In the genomic region with DNA sequence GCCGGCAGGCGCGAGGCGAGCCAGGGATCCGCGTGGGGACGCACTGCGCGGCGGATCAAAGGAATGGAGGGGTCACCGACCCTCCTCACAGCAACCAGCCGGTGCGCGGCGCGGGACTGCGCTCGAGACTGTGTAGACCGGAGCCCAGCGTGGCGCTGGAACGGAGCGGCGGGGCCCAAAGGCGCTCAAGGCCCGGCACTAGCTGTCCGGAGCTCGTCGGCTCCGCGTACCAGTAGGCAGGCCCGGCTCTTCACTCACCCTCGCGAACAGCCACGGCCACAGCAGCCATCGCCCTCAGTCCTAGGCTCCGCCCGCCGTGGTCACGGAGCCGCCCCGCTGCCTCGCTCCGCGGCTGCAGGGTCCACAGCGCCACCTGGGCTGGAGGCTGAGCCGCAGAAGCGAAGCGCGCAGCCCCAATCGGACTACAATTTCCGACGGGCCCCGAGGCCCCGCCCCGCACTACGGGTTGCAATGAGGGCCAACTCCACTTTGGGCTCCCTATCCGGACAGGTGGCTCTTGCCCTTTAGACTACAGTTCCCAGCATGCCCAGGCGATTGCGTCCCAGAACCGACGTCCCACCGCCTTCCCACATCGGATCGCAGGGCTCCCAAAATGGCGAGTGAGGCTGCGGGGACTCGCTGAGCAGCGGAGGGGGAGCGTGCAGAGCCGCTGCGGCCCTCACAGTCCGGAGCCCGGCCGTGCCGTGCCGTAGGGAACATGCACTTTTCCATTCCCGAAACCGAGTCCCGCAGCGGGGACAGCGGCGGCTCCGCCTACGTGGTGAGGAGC, we compare ENCODE assay signal across 8 cellular contexts. TPM values are rescaled to one million over a fixed set of nuclear protein-coding genes. Genes with fewer than 3 reads are reported as not detected.
A peak's percentile ranks its signal among the peaks of the same experiment; 100 is the strongest.
DNase-seq lines count a peak whose midpoint lies in the region; ATAC-seq and TF ChIP-seq lines count a peak whose summit lies in the region.

Gene EIF2B4, minus strand, starts transcription at position 313 of the 790 bp plus-strand sequence. Its CDS starts 24 bp downstream, at position 289.
Gene SNX17, plus strand, starts transcription at position 591 of the 790 bp plus-strand sequence. Its CDS starts 128 bp downstream, at position 719.

- intact Hi-C loops in heart right ventricle (cut with DNase I) (loop anchor here in 3 of 10 donors (2.0 to 10.0 kb wide), 4 partner anchors 13 to 595 kb away; partner anchors contain the start of genes GTF3C2 (in 2 of the 3), MPV17 (in 2 of the 3) and NRBP1 (in 1 of the 3)), posterior vena cava (cut with DNase I) (no loop called here), upper lobe of right lung (cut with DNase I) (no loop called here)

- H3K27ac ChIP-seq in heart right ventricle: peak within 1 kb of the TSS; percentile 77 to 96 (median 93)
- peak within 1 kb of the TSS; percentile 94 for H3K27ac ChIP-seq in upper lobe of right lung

- H3K9me3 ChIP-seq in heart right ventricle (no peaks in the 10 kb centered on the region), upper lobe of right lung (no peaks in the 10 kb centered on the region)

- peak; percentile 22 to 95 (median 75) for TF ChIP-seq CTCF in heart right ventricle (IDR thresholded peaks at IDR 0.05)
- peak; percentile 85 for TF ChIP-seq CTCF in upper lobe of right lung (IDR thresholded peaks at IDR 0.05)

- peaks cover 51% of the 10 kb centered on the region for H3K36me3 Mint-ChIP-seq in T-helper 1 cell treated with Interleukin-12 subunit alpha and Interleukin-12 subunit beta and Interleukin-4 antibody, amounts not matched to agents 30 μg/mL and 1 μg/mL, for 36 hours (ENCODE audit: low read depth)

- 0% methylated on average over 83 to 85 of the region's 85 CpGs for WGBS in heart right ventricle, 2 donors

- peak within 1 kb of the TSS; percentile 98 for H3K4me3 Mint-ChIP-seq in T-helper 1 cell treated with Interleukin-12 subunit alpha and Interleukin-12 subunit beta and Interleukin-4 antibody, amounts not matched to agents 30 μg/mL and 1 μg/mL, for 36 hours

- peaks cover 40% of the 10 kb centered on the region for H3K4me1 Mint-ChIP-seq in T-helper 1 cell treated with Interleukin-12 subunit alpha and Interleukin-12 subunit beta and Interleukin-4 antibody, amounts not matched to agents 30 μg/mL and 1 μg/mL, for 36 hours (ENCODE audit: low read depth)

- peak within 1 kb of the TSS; percentile 95 for H3K27ac Mint-ChIP-seq in T-helper 1 cell treated with Interleukin-12 subunit alpha and Interleukin-12 subunit beta and Interleukin-4 antibody, amounts not matched to agents 30 μg/mL and 1 μg/mL, for 36 hours

- ATAC-seq in HG02885 (IDR thresholded peaks at IDR 0.05; ENCODE audit: poor library complexity, unreplicated experiment) (peak; percentile 91), heart right ventricle (peak; percentile 94 to 97 (median 96)), upper lobe of right lung (peak; percentile 96)

- H3K27me3 ChIP-seq in heart right ventricle (no peaks in the 10 kb centered on the region), upper lobe of right lung (no peaks in the 10 kb centered on the region)

- peak within 1 kb of the TSS; percentile 54 to 99 (median 92) for H3K4me3 ChIP-seq in heart right ventricle
- peak within 1 kb of the TSS; percentile 99 for H3K4me3 ChIP-seq in upper lobe of right lung

- H3K36me3 ChIP-seq in heart right ventricle (peaks cover 0 to 70% (median 56%) of the 10 kb centered on the region in 9 donors), upper lobe of right lung (peaks cover 65% of the 10 kb centered on the region)

- H3K9me3 Mint-ChIP-seq in T-helper 1 cell treated with Interleukin-12 subunit alpha and Interleukin-12 subunit beta and Interleukin-4 antibody, amounts not matched to agents 30 μg/mL and 1 μg/mL, for 36 hours: no peaks in the 10 kb centered on the region

- no peaks in the 10 kb centered on the region for H3K27me3 Mint-ChIP-seq in T-helper 1 cell treated with Interleukin-12 subunit alpha and Interleukin-12 subunit beta and Interleukin-4 antibody, amounts not matched to agents 30 μg/mL and 1 μg/mL, for 36 hours (ENCODE audit: low read depth)

- H3K4me1 ChIP-seq in heart right ventricle (peaks cover 7 to 39% (median 32%) of the 10 kb centered on the region in 9 donors), upper lobe of right lung (peaks cover 29% of the 10 kb centered on the region)

- DNase-seq in NCI-H1694 (lab: John Stamatoyannopoulos, UW) (peak; percentile 99), amniotic stem cell (lab: John Stamatoyannopoulos, UW) (peak; percentile 98), heart right ventricle (peak; percentile 99 to 100), posterior vena cava (ENCODE audit: low spot score) (peak; percentile 100), upper lobe of right lung (peak; percentile 100)

- TF ChIP-seq POLR2A in GM15510 (IDR thresholded peaks at IDR 0.05; ENCODE audit: borderline replicate concordance, extremely low read depth, insufficient read length): peak; percentile 81

RNA-seq across cellular contexts. Expression of gene EIF2B4, which starts in this region (rescaled TPM):
- 10 to 100 TPM; 26.4 to 47.9 (median 34.7) TPM for total RNA-seq in heart right ventricle
- polyA plus RNA-seq in heart right ventricle: 10 to 100 TPM; 60.4 to 70.7 TPM
- 10 to 100 TPM; 30.1 to 36.2 TPM for total RNA-seq in posterior vena cava
- total RNA-seq in upper lobe of right lung: 35.0 TPM

RNA-seq across cellular contexts. Expression of gene SNX17, which starts in this region (rescaled TPM):
- total RNA-seq in heart right ventricle: 10 to 100 TPM; 54.5 to 82.5 (median 68.8) TPM
- polyA plus RNA-seq in heart right ventricle: 10 to 100 TPM; 32.4 to 79.8 TPM
- total RNA-seq in posterior vena cava: 10 to 100 TPM; 76.4 to 85.3 TPM
- 97.6 TPM for total RNA-seq in upper lobe of right lung

Comparison
In these comparisons a context has a peak if more than half of its experiments do, and no peak if none do; other contexts are left out.
1. Peak in every context shown above with its lines: DNase-seq, ATAC-seq, H3K4me3 ChIP-seq and H3K27ac ChIP-seq.